Comparison of ENCODE assay signal across 14 cellular contexts in genomic region chr2:241302759-241303651, GRCh38. TPM values are rescaled to one million over a fixed set of nuclear protein-coding genes. Genes with fewer than 3 reads are reported as not detected.
A peak's percentile ranks its signal among the peaks of the same experiment; 100 is the strongest.
DNase-seq lines count a peak whose midpoint lies in the region; ATAC-seq, FAIRE-seq and TF ChIP-seq lines count a peak whose summit lies in the region.
"Had no signal": no experiment of that assay in that cellular context is flagged by ENCODE, and none has a peak within 500 bp of the region (broad histone marks: within the 10 kb centered on the region; RNA-seq: fewer than 3 reads in every experiment).

No MANE protein-coding gene starts in this region.

- TF ChIP-seq POLR2A in A549 (IDR thresholded peaks at IDR 0.05; ENCODE audit: low read length) (no peak), GM12878 (IDR thresholded peaks at IDR 0.05; ENCODE audit: low read depth, low read length) (no peak), HepG2 (IDR thresholded peaks at IDR 0.05; ENCODE audit: insufficient read depth in 1 of 2, low read depth in 2 of 2, low read length in 2 of 2) (no peak)

- H3K36me3 ChIP-seq in DND-41 (ENCODE audit: insufficient read depth, low read length) (no peaks in the 10 kb centered on the region), GM12878 (ENCODE audit: control insufficient read depth in 2 of 2, insufficient read depth in 2 of 2, low read length in 1 of 2) (0 out of 4 replicates have a peak, but pooled peaks cover 0 to 3% of the 10 kb centered on the region in 2 experiments), HepG2 (replicated peaks in 1 of 2; ENCODE audit: control insufficient read depth in 1 of 2, insufficient read depth in 2 of 2, low read length in 2 of 2) (peaks cover 0 to 3% of the 10 kb centered on the region in 2 experiments; a peak in 1 of 5 replicates)
- H3K36me3 ChIP-seq: ascending aorta, vagina had no signal

- H3K79me2 ChIP-seq in DND-41 (ENCODE audit: insufficient read depth, low read length) (peaks cover 98% of the 10 kb centered on the region), GM12878 (ENCODE audit: control insufficient read depth, insufficient read depth, low read length) (peaks cover 88% of the 10 kb centered on the region), HepG2 (ENCODE audit: insufficient read depth, low read length) (peaks cover 94% of the 10 kb centered on the region)

- H2AFZ ChIP-seq in DND-41 (ENCODE audit: low read depth, low read length) (no peak overlapping the region), GM12878 (ENCODE audit: control insufficient read depth, low read depth, low read length) (no peak overlapping the region), HepG2 (ENCODE audit: low read length) (no peak overlapping the region)
- H2AFZ ChIP-seq: GM23248 had no signal

- CTCF ChIA-PET in A549 (lab: Yijun Ruan, JAX) (interaction anchor here (0.9 to 2.6 kb wide), 4 partner anchors 10 to 81 kb away, joined by 3 to 14 read pairs (median 6); partner anchors contain the start of genes HDLBP and SEPTIN2), GM12878 (lab: Yijun Ruan, JAX) (interaction anchor here (0.6 to 2.5 kb wide), 6 partner anchors 9 to 23 kb away, joined by 3 to 13 read pairs (median 3); no protein-coding TSS in a partner anchor), HepG2 (lab: Yijun Ruan, JAX; ENCODE audit: low intra/inter-chr PET ratio, low total read pairs) (no interaction called here)

- POLR2A ChIA-PET in A549 (lab: Yijun Ruan, JAX) = interaction anchor here (1.7 kb wide), 1 partner anchor 12 kb away, joined by 7 read pairs; the partner anchor contains the start of genes HDLBP and SEPTIN2
- POLR2A ChIA-PET in GM12878 (lab: Charles Lee) = interaction anchor here (0.7 to 3.3 kb wide), 6 partner anchors 9 to 26 kb away, joined by 4 to 20 read pairs (median 5); partner anchors contain the start of genes HDLBP and SEPTIN2
- POLR2A ChIA-PET in HepG2 (lab: Yijun Ruan, JAX) = interaction anchor here (1.0 to 4.8 kb wide), 4 partner anchors 9 to 13 kb away, joined by 3 to 34 read pairs (median 6); partner anchors contain the start of genes HDLBP and SEPTIN2

- no peak for TF ChIP-seq EP300 in A549 (IDR thresholded peaks at IDR 0.05)
- no peak for TF ChIP-seq EP300 in GM12878 (IDR thresholded peaks at IDR 0.05; ENCODE audit: borderline replicate concordance in 1 of 2, control insufficient read depth in 1 of 2, low read depth in 2 of 2, low read length in 2 of 2)
- TF ChIP-seq EP300 in HepG2 (IDR thresholded peaks at IDR 0.05; ENCODE audit: low read depth in 2 of 2, low read length in 2 of 2) = no peak
- no peak for TF ChIP-seq EP300 in HepG2 (CRISPR knock-in tag; IDR thresholded peaks at IDR 0.05; ENCODE audit: borderline replicate concordance)

- in situ Hi-C loops in GM12878 (cut with MboI) = no loop called here
- in situ Hi-C loops in HepG2 (cut with HindIII; ENCODE audit: extremely low pct_ligation_motif_present, low pct_unique_long_range_greater_than_20kb) = no loop called here

- peak; percentile 19 to 38; a peak in 4 of 6 replicates for ATAC-seq in A549
- ATAC-seq in DND-41 (ENCODE audit: insufficient read depth, low read depth) = no peak
- ATAC-seq in GM12878 = 0 out of 3 replicates have a peak, but pooled peaks have one; percentile 4
- ATAC-seq in HepG2 = peak; percentile 58
- no peak for ATAC-seq in HG03378 (IDR thresholded peaks at IDR 0.05; ENCODE audit: unreplicated experiment)

- DNase-seq in A549 (ENCODE audit: low read depth in 1 of 2, low spot score in 1 of 2) = no peak
- no peak for DNase-seq in DND-41
- no peak for DNase-seq in GM12878 (ENCODE audit: low read depth, low spot score)
- DNase-seq in HepG2 (ENCODE audit: low spot score) = no peak
- no peak for DNase-seq in activated naive CD4-positive, alpha-beta T cell treated with anti-CD3 and anti-CD28 coated beads, Interleukin-2, amount 50 U/mL, for 16 hours
- DNase-seq in midbrain (lab: John Stamatoyannopoulos, UW) = no peak
- DNase-seq in NCI-H1694 treated with DMSO at 0.1 percent for 48 hours (lab: John Stamatoyannopoulos, UW) = no peak
- DNase-seq: activated CD4-positive, CD25-positive, alpha-beta regulatory T cell; GM23248; NCI-H2029 treated with DMSO at 0.1 percent for 48 hours had no signal

- H3K4me3 ChIP-seq in A549 (no peak overlapping the region), DND-41 (ENCODE audit: low read depth in 1 of 2, low read length in 2 of 2) (no peak overlapping the region), GM12878 (no peak overlapping the region), HepG2 (replicated peaks in 1 of 3; ENCODE audit: insufficient read depth in 1 of 3, low read depth in 2 of 3, low read length in 3 of 3) (no peak overlapping the region)
- H3K4me3 ChIP-seq: ascending aorta, GM23248, vagina had no signal

- intact Hi-C loops in GM12878 (cut with micrococcal nuclease; ENCODE audit: unreplicated experiment) (no loop called here), HepG2 (cut with micrococcal nuclease; ENCODE audit: unreplicated experiment) (loop anchor here (5.0 kb wide), 1 partner anchor 291 kb away; no protein-coding TSS in a partner anchor)

- RAD21 ChIA-PET in GM12878 (lab: Charles Lee; ENCODE audit: unreplicated experiment) = interaction anchor here (1.2 to 2.4 kb wide), 4 partner anchors 9 to 17 kb away, joined by 3 to 11 read pairs (median 4); no protein-coding TSS in a partner anchor

- H4K20me1 ChIP-seq in DND-41 (ENCODE audit: insufficient read depth, low read length) = peaks cover 75% of the 10 kb centered on the region
- H4K20me1 ChIP-seq in GM12878 (ENCODE audit: control insufficient read depth, insufficient read depth) = no peaks in the 10 kb centered on the region
- peaks cover 39% of the 10 kb centered on the region for H4K20me1 ChIP-seq in HepG2 (ENCODE audit: insufficient read depth, low read length)

- BruUV-seq in GM12878 (replicated peaks; lab: Mats Ljungman, UMichigan) (no TSS peak), HepG2 (replicated peaks; lab: Mats Ljungman, UMichigan) (no TSS peak)

- H3K9ac ChIP-seq in DND-41 (ENCODE audit: low read depth, low read length) = no peak overlapping the region
- peak overlapping the region; percentile 7 for H3K9ac ChIP-seq in GM12878 (ENCODE audit: control insufficient read depth, insufficient read depth, low read length)
- peak overlapping the region; percentile 12; the same call in 1 of the 2 replicates for H3K9ac ChIP-seq in HepG2 (ENCODE audit: insufficient read depth, low read depth, low read length)
- H3K9ac ChIP-seq: GM23248 had no signal

- H3K4me2 ChIP-seq in A549 (no peak overlapping the region), DND-41 (ENCODE audit: insufficient read depth, low read length) (no peak overlapping the region), GM12878 (ENCODE audit: control insufficient read depth, insufficient read depth) (peak overlapping the region; percentile 28; the same call in 1 of the 2 replicates), HepG2 (ENCODE audit: low read depth, low read length) (peak overlapping the region; percentile 45)

- no peaks in the 10 kb centered on the region for H3K27me3 ChIP-seq in DND-41 (ENCODE audit: insufficient read depth, low read length, poor library complexity)
- H3K27me3 ChIP-seq in GM12878 (replicated peaks in 1 of 2; ENCODE audit: control insufficient read depth in 2 of 2, insufficient read depth in 2 of 2, low read length in 1 of 2) = no peaks in the 10 kb centered on the region
- H3K27me3 ChIP-seq in HepG2 (ENCODE audit: control insufficient read depth in 1 of 2, insufficient read depth in 2 of 2, low read length in 2 of 2) = no peaks in the 10 kb centered on the region
- H3K27me3 ChIP-seq: ascending aorta, vagina had no signal

- TF ChIP-seq RAD21 in A549 (conservative IDR thresholded peaks at IDR 0.05 in 1 of 2, IDR thresholded peaks at IDR 0.05 in 1 of 2) (no peak), GM12878 (IDR thresholded peaks at IDR 0.05; ENCODE audit: insufficient read depth, low read depth, low read length) (no peak), HepG2 (CRISPR knock-in tag; IDR thresholded peaks at IDR 0.05) (no peak)

- H3K9me3 ChIP-seq in A549 (no peaks in the 10 kb centered on the region), DND-41 (ENCODE audit: insufficient read depth, low read length, severe bottlenecking) (no peaks in the 10 kb centered on the region), GM12878 (replicated peaks; ENCODE audit: control insufficient read depth, insufficient read depth, low read length) (no peaks in the 10 kb centered on the region), HepG2 (ENCODE audit: low read length) (no peaks in the 10 kb centered on the region)
- H3K9me3 ChIP-seq: ascending aorta, vagina had no signal

- WGBS in A549 (ENCODE audit: missing lambda C conversion rate) = 81% methylated on average over 13 of the region's 13 CpGs
- 77% methylated on average over 13 of the region's 13 CpGs for WGBS in GM12878 (ENCODE audit: insufficient coverage, insufficient replicate concordance, low lambda C conversion rate, missing lambda C conversion rate)
- 79% methylated on average over 13 of the region's 13 CpGs for WGBS in HepG2 (ENCODE audit: low lambda C conversion rate)

- SMC1A ChIA-PET in GM12878 (lab: Charles Lee; ENCODE audit: uncharacterized antibody, unreplicated experiment) = interaction anchor here (0.7 to 6.6 kb wide), 13 partner anchors 9 to 383 kb away, joined by 3 to 33 read pairs (median 3); partner anchors contain the start of gene DTYMK

- H3K27ac ChIP-seq in A549 (no peak overlapping the region), DND-41 (ENCODE audit: low read length) (peak overlapping the region; percentile 27; the same call in 1 of the 2 replicates), GM12878 (ENCODE audit: control insufficient read depth, insufficient read depth) (peak overlapping the region; percentile 24; the same call in 1 of the 2 replicates), HepG2 (ENCODE audit: extremely low read length, insufficient read depth, low read length) (peak overlapping the region; percentile 43)
- H3K27ac ChIP-seq: ascending aorta, GM23248, vagina had no signal

- no peak for TF ChIP-seq CTCF in A549 (IDR thresholded peaks at IDR 0.05)
- TF ChIP-seq CTCF in DND-41 (IDR thresholded peaks at IDR 0.05; ENCODE audit: borderline replicate concordance, extremely low read depth, low read length, poor library complexity, severe bottlenecking) = no peak
- no peak for TF ChIP-seq CTCF in GM12878 (IDR thresholded peaks at IDR 0.05 in 2 of 3, conservative IDR thresholded peaks at IDR 0.05 in 1 of 3; ENCODE audit: control insufficient read depth in 2 of 3, extremely low read depth in 1 of 3, insufficient read depth in 1 of 3, low read depth in 3 of 3, low read length in 3 of 3)
- TF ChIP-seq CTCF in HepG2 (CRISPR knock-in tag; IDR thresholded peaks at IDR 0.05) = no peak

- no peaks in the 10 kb centered on the region for H3K4me1 ChIP-seq in A549
- H3K4me1 ChIP-seq in DND-41 (ENCODE audit: insufficient read depth, low read length) = peaks cover 20% of the 10 kb centered on the region
- peaks cover 19% of the 10 kb centered on the region for H3K4me1 ChIP-seq in GM12878 (ENCODE audit: control insufficient read depth, insufficient read depth, low read length)
- peaks cover 63% of the 10 kb centered on the region for H3K4me1 ChIP-seq in HepG2 (ENCODE audit: insufficient read depth, low read length)

- FAIRE-seq in A549 (lab: Jason Lieb, UNC) (no peak), GM12878 (lab: Jason Lieb, UNC) (no peak), HepG2 (lab: Jason Lieb, UNC) (no peak)
- FAIRE-seq: GM19239 had no signal

RNA-seq across cellular contexts. Expression of gene HDLBP, which starts 12.5 kb away (rescaled TPM):
- polyA plus RNA-seq in A549 (2011; rRNA removed) (292 and 330 TPM in 2 replicates), A549 (2017; fragmentation: RNase III; extraction: RNeasy Plus Mini Kit Qiagen cat#74134 plus additional on column Dnase treatment) (237 to 256 TPM (median 248 TPM) in 3 replicates), GM12878 (2011; rRNA removed) (88.3 and 135 TPM in 2 replicates), GM12878 (2014; fragmentation: Illumina TruSeq; extraction: Trizol) (306 and 383 TPM in 2 replicates), GM12878 (2014; fragmentation: Nextera tagmentation; extraction: Ambion mirVana) (10 to 100 TPM; 19.5 to 56.8 TPM), GM12878 (2014; rRNA removed) (166 and 180 TPM in 2 replicates), GM12878 (2016; fragmentation: Nextera tagmentation; extraction: Ambion mirVana) (100 to 1,000 TPM; 264 to 273 TPM), HepG2 (2011; rRNA removed) (434 and 464 TPM in 2 replicates)
- polyA plus RNA-seq in A549 (2012; cell fraction: cytosol; rRNA removed) = 204 and 209 TPM in 2 replicates
- 276 and 324 TPM in 2 replicates for polyA plus RNA-seq in A549 (2012; cell fraction: nucleus; rRNA removed)
- polyA minus RNA-seq in A549 (2011; rRNA and poly(A)+ RNA removed) = 657 and 686 TPM in 2 replicates
- 398 and 445 TPM in 2 replicates for total RNA-seq in GM12878 (2013; cell fraction: nucleolus; rRNA removed)
- total RNA-seq in GM12878 (2014; rRNA removed) (275 and 279 TPM in 2 replicates), GM12878 (2014; rRNA removed; fragmentation: Illumina TruSeq; extraction: Trizol) (233 and 234 TPM in 2 replicates), GM12878 (2021) (344 and 348 TPM in 2 replicates), HepG2 (2016; rRNA removed; fragmentation: Illumina TruSeq; extraction: Trizol) (707 and 912 TPM in 2 replicates)
- polyA plus RNA-seq in GM12878 (2011; ENCODE audit: low read depth) = 172 TPM
- 161 and 182 TPM in 2 replicates for polyA plus RNA-seq in GM12878 (2011; cell fraction: cytosol; rRNA removed)
- polyA plus RNA-seq in GM12878 (2011; cell fraction: nucleus; rRNA removed) = 336 and 338 TPM in 2 replicates
- polyA plus RNA-seq in GM12878 (2012) = 264 and 294 TPM in 2 replicates
- 236 and 259 TPM in 2 replicates for polyA minus RNA-seq in GM12878 (2011; rRNA and poly(A)+ RNA removed)
- 110 and 125 TPM in 2 replicates for polyA minus RNA-seq in GM12878 (2011; cell fraction: cytosol; rRNA and poly(A)+ RNA removed)
- 148 and 204 TPM in 2 replicates for polyA minus RNA-seq in GM12878 (2011; cell fraction: nucleus; rRNA and poly(A)+ RNA removed)
- 195 and 216 TPM in 2 replicates for total RNA-seq in HepG2 (2016; cell fraction: cytosol; rRNA removed; fragmentation: Illumina TruSeq; extraction: Trizol; ENCODE audit: low read depth)
- total RNA-seq in HepG2 (2016; cell fraction: insoluble cytoplasmic fraction; rRNA removed; fragmentation: Illumina TruSeq; extraction: Trizol) = 687 and 831 TPM in 2 replicates
- 620 and 676 TPM in 2 replicates for total RNA-seq in HepG2 (2016; cell fraction: membrane; rRNA removed; fragmentation: Illumina TruSeq; extraction: Trizol)
- 437 and 494 TPM in 2 replicates for total RNA-seq in HepG2 (2016; cell fraction: nucleus; rRNA removed; fragmentation: Illumina TruSeq; extraction: Trizol)
- polyA plus RNA-seq in HepG2 (2011; cell fraction: cytosol; rRNA removed) = 419 and 448 TPM in 2 replicates
- 618 and 764 TPM in 2 replicates for polyA plus RNA-seq in HepG2 (2011; cell fraction: nucleus; rRNA removed)
- 461 and 517 TPM in 2 replicates for polyA plus RNA-seq in HepG2 (2012)
- 179 and 188 TPM in 2 replicates for polyA plus RNA-seq in HepG2 (2016; cell fraction: cytosol; fragmentation: Illumina TruSeq; extraction: Trizol; ENCODE audit: low read depth)
- 695 and 895 TPM in 2 replicates for polyA plus RNA-seq in HepG2 (2016; cell fraction: insoluble cytoplasmic fraction; fragmentation: Illumina TruSeq; extraction: Trizol; ENCODE audit: low read depth)
- 483 and 563 TPM in 2 replicates for polyA plus RNA-seq in HepG2 (2016; cell fraction: membrane; fragmentation: Illumina TruSeq; extraction: Trizol; ENCODE audit: low read depth)
- polyA plus RNA-seq in HepG2 (2016; cell fraction: nucleus; fragmentation: Illumina TruSeq; extraction: Trizol; ENCODE audit: insufficient read depth, low read depth) = 674 and 742 TPM in 2 replicates
- polyA minus RNA-seq in HepG2 (2011; rRNA and poly(A)+ RNA removed; ENCODE audit: low replicate concordance) = 303 and 643 TPM in 2 replicates
- polyA minus RNA-seq in HepG2 (2011; cell fraction: cytosol; rRNA and poly(A)+ RNA removed) = 590 and 596 TPM in 2 replicates
- 603 and 678 TPM in 2 replicates for polyA minus RNA-seq in HepG2 (2011; cell fraction: nucleus; rRNA and poly(A)+ RNA removed)

RNA-seq across cellular contexts. Expression of gene SEPTIN2, which starts 12.7 kb away (rescaled TPM):
- polyA plus RNA-seq in A549 (2011; rRNA removed) = 660 and 762 TPM in 2 replicates
- 183 and 200 TPM in 2 replicates for polyA plus RNA-seq in A549 (2012; cell fraction: cytosol; rRNA removed)
- polyA plus RNA-seq in A549 (2012; cell fraction: nucleus; rRNA removed) = 107 and 190 TPM in 2 replicates
- 341 to 359 TPM (median 358 TPM) in 3 replicates for polyA plus RNA-seq in A549 (2017; fragmentation: RNase III; extraction: RNeasy Plus Mini Kit Qiagen cat#74134 plus additional on column Dnase treatment)
- polyA minus RNA-seq in A549 (2011; rRNA and poly(A)+ RNA removed) = 343 and 364 TPM in 2 replicates
- total RNA-seq in GM12878 (2013; cell fraction: nucleolus; rRNA removed) = 581 and 595 TPM in 2 replicates
- 228 and 270 TPM in 2 replicates for total RNA-seq in GM12878 (2014; rRNA removed)
- 248 and 251 TPM in 2 replicates for total RNA-seq in GM12878 (2014; rRNA removed; fragmentation: Illumina TruSeq; extraction: Trizol)
- total RNA-seq in GM12878 (2021) = 222 and 244 TPM in 2 replicates
- 164 TPM for polyA plus RNA-seq in GM12878 (2011; ENCODE audit: low read depth)
- 474 and 566 TPM in 2 replicates for polyA plus RNA-seq in GM12878 (2011; rRNA removed)
- polyA plus RNA-seq in GM12878 (2011; cell fraction: cytosol; rRNA removed) = 143 and 155 TPM in 2 replicates
- 289 and 340 TPM in 2 replicates for polyA plus RNA-seq in GM12878 (2011; cell fraction: nucleus; rRNA removed)
- polyA plus RNA-seq in GM12878 (2012) = 194 and 223 TPM in 2 replicates
- 354 and 392 TPM in 2 replicates for polyA plus RNA-seq in GM12878 (2014; fragmentation: Illumina TruSeq; extraction: Trizol)
- 100 to 1,000 TPM; 169 to 174 TPM for polyA plus RNA-seq in GM12878 (2014; fragmentation: Nextera tagmentation; extraction: Ambion mirVana)
- 232 and 290 TPM in 2 replicates for polyA plus RNA-seq in GM12878 (2014; rRNA removed)
- polyA plus RNA-seq in GM12878 (2016; fragmentation: Nextera tagmentation; extraction: Ambion mirVana) = 100 to 1,000 TPM; 315 to 334 TPM
- polyA minus RNA-seq in GM12878 (2011; rRNA and poly(A)+ RNA removed) = 174 and 362 TPM in 2 replicates
- polyA minus RNA-seq in GM12878 (2011; cell fraction: cytosol; rRNA and poly(A)+ RNA removed) = 88.3 and 99.6 TPM in 2 replicates
- 110 and 165 TPM in 2 replicates for polyA minus RNA-seq in GM12878 (2011; cell fraction: nucleus; rRNA and poly(A)+ RNA removed)
- 493 and 750 TPM in 2 replicates for total RNA-seq in HepG2 (2016; rRNA removed; fragmentation: Illumina TruSeq; extraction: Trizol)
- 68.0 and 78.0 TPM in 2 replicates for total RNA-seq in HepG2 (2016; cell fraction: cytosol; rRNA removed; fragmentation: Illumina TruSeq; extraction: Trizol; ENCODE audit: low read depth)
- 485 and 732 TPM in 2 replicates for total RNA-seq in HepG2 (2016; cell fraction: insoluble cytoplasmic fraction; rRNA removed; fragmentation: Illumina TruSeq; extraction: Trizol)
- 155 and 168 TPM in 2 replicates for total RNA-seq in HepG2 (2016; cell fraction: membrane; rRNA removed; fragmentation: Illumina TruSeq; extraction: Trizol)
- total RNA-seq in HepG2 (2016; cell fraction: nucleus; rRNA removed; fragmentation: Illumina TruSeq; extraction: Trizol) = 303 and 351 TPM in 2 replicates
- 579 and 733 TPM in 2 replicates for polyA plus RNA-seq in HepG2 (2011; rRNA removed)
- polyA plus RNA-seq in HepG2 (2011; cell fraction: cytosol; rRNA removed) = 208 and 366 TPM in 2 replicates
- polyA plus RNA-seq in HepG2 (2011; cell fraction: nucleus; rRNA removed) = 383 and 475 TPM in 2 replicates
- polyA plus RNA-seq in HepG2 (2012) = 320 and 513 TPM in 2 replicates
- 35.1 and 36.8 TPM in 2 replicates for polyA plus RNA-seq in HepG2 (2016; cell fraction: cytosol; fragmentation: Illumina TruSeq; extraction: Trizol; ENCODE audit: low read depth)
- polyA plus RNA-seq in HepG2 (2016; cell fraction: insoluble cytoplasmic fraction; fragmentation: Illumina TruSeq; extraction: Trizol; ENCODE audit: low read depth) = 746 and 761 TPM in 2 replicates
- polyA plus RNA-seq in HepG2 (2016; cell fraction: membrane; fragmentation: Illumina TruSeq; extraction: Trizol; ENCODE audit: low read depth) = 102 and 104 TPM in 2 replicates
- polyA plus RNA-seq in HepG2 (2016; cell fraction: nucleus; fragmentation: Illumina TruSeq; extraction: Trizol; ENCODE audit: insufficient read depth, low read depth) = 515 and 562 TPM in 2 replicates
- polyA minus RNA-seq in HepG2 (2011; rRNA and poly(A)+ RNA removed; ENCODE audit: low replicate concordance) = 234 and 609 TPM in 2 replicates
- 218 and 237 TPM in 2 replicates for polyA minus RNA-seq in HepG2 (2011; cell fraction: cytosol; rRNA and poly(A)+ RNA removed)
- polyA minus RNA-seq in HepG2 (2011; cell fraction: nucleus; rRNA and poly(A)+ RNA removed) = 446 and 458 TPM in 2 replicates

RNA-seq across cellular contexts. Expression of gene FARP2, which starts 53.1 kb away (rescaled TPM):
- polyA plus RNA-seq in A549 (2011; rRNA removed) (29.1 and 34.9 TPM in 2 replicates), A549 (2017; fragmentation: RNase III; extraction: RNeasy Plus Mini Kit Qiagen cat#74134 plus additional on column Dnase treatment) (16.0 to 18.8 TPM (median 17.0 TPM) in 3 replicates), GM12878 (2011; rRNA removed) (47.1 and 51.8 TPM in 2 replicates), GM12878 (2014; fragmentation: Illumina TruSeq; extraction: Trizol) (36.8 and 47.7 TPM in 2 replicates), GM12878 (2014; fragmentation: Nextera tagmentation; extraction: Ambion mirVana) (1 to 10 TPM; 5.5 to 5.6 TPM), GM12878 (2014; rRNA removed) (31.2 and 35.1 TPM in 2 replicates), GM12878 (2016; fragmentation: Nextera tagmentation; extraction: Ambion mirVana) (10 to 100 TPM; 50.6 to 54.4 TPM), HepG2 (2011; rRNA removed) (28.0 and 29.5 TPM in 2 replicates)
- polyA plus RNA-seq in A549 (2012; cell fraction: cytosol; rRNA removed) = 12.5 and 16.1 TPM in 2 replicates
- polyA plus RNA-seq in A549 (2012; cell fraction: nucleus; rRNA removed) = 28.9 and 44.5 TPM in 2 replicates
- 61.8 and 62.5 TPM in 2 replicates for polyA minus RNA-seq in A549 (2011; rRNA and poly(A)+ RNA removed)
- total RNA-seq in GM12878 (2013; cell fraction: nucleolus; rRNA removed) = 108 TPM in 2 replicates
- total RNA-seq in GM12878 (2014; rRNA removed) (36.0 and 45.0 TPM in 2 replicates), GM12878 (2014; rRNA removed; fragmentation: Illumina TruSeq; extraction: Trizol) (32.7 and 36.8 TPM in 2 replicates), GM12878 (2021) (62.6 and 67.5 TPM in 2 replicates), HepG2 (2016; rRNA removed; fragmentation: Illumina TruSeq; extraction: Trizol) (43.3 and 45.4 TPM in 2 replicates)
- polyA plus RNA-seq in GM12878 (2011; ENCODE audit: low read depth) = 22.3 TPM
- polyA plus RNA-seq in GM12878 (2011; cell fraction: cytosol; rRNA removed) = 30.7 and 31.1 TPM in 2 replicates
- polyA plus RNA-seq in GM12878 (2011; cell fraction: nucleus; rRNA removed) = 37.9 and 44.2 TPM in 2 replicates
- 15.6 and 22.4 TPM in 2 replicates for polyA plus RNA-seq in GM12878 (2012)
- 61.9 and 69.6 TPM in 2 replicates for polyA minus RNA-seq in GM12878 (2011; rRNA and poly(A)+ RNA removed)
- polyA minus RNA-seq in GM12878 (2011; cell fraction: cytosol; rRNA and poly(A)+ RNA removed) = 24.6 and 24.9 TPM in 2 replicates
- 20.8 and 29.6 TPM in 2 replicates for polyA minus RNA-seq in GM12878 (2011; cell fraction: nucleus; rRNA and poly(A)+ RNA removed)
- 60.7 and 66.0 TPM in 2 replicates for total RNA-seq in HepG2 (2016; cell fraction: cytosol; rRNA removed; fragmentation: Illumina TruSeq; extraction: Trizol; ENCODE audit: low read depth)
- 39.9 and 41.1 TPM in 2 replicates for total RNA-seq in HepG2 (2016; cell fraction: insoluble cytoplasmic fraction; rRNA removed; fragmentation: Illumina TruSeq; extraction: Trizol)
- 26.8 and 27.2 TPM in 2 replicates for total RNA-seq in HepG2 (2016; cell fraction: membrane; rRNA removed; fragmentation: Illumina TruSeq; extraction: Trizol)
- 40.7 and 47.5 TPM in 2 replicates for total RNA-seq in HepG2 (2016; cell fraction: nucleus; rRNA removed; fragmentation: Illumina TruSeq; extraction: Trizol)
- polyA plus RNA-seq in HepG2 (2011; cell fraction: cytosol; rRNA removed) = 14.2 and 16.0 TPM in 2 replicates
- polyA plus RNA-seq in HepG2 (2011; cell fraction: nucleus; rRNA removed) = 67.3 and 75.5 TPM in 2 replicates
- 28.7 and 33.3 TPM in 2 replicates for polyA plus RNA-seq in HepG2 (2012)
- 3.3 and 4.4 TPM in 2 replicates for polyA plus RNA-seq in HepG2 (2016; cell fraction: cytosol; fragmentation: Illumina TruSeq; extraction: Trizol; ENCODE audit: low read depth)
- 24.1 and 27.0 TPM in 2 replicates for polyA plus RNA-seq in HepG2 (2016; cell fraction: insoluble cytoplasmic fraction; fragmentation: Illumina TruSeq; extraction: Trizol; ENCODE audit: low read depth)
- polyA plus RNA-seq in HepG2 (2016; cell fraction: membrane; fragmentation: Illumina TruSeq; extraction: Trizol; ENCODE audit: low read depth) = 6.7 and 9.3 TPM in 2 replicates
- 43.0 and 49.1 TPM in 2 replicates for polyA plus RNA-seq in HepG2 (2016; cell fraction: nucleus; fragmentation: Illumina TruSeq; extraction: Trizol; ENCODE audit: insufficient read depth, low read depth)
- polyA minus RNA-seq in HepG2 (2011; rRNA and poly(A)+ RNA removed; ENCODE audit: low replicate concordance) = 62.3 and 67.5 TPM in 2 replicates
- polyA minus RNA-seq in HepG2 (2011; cell fraction: cytosol; rRNA and poly(A)+ RNA removed) = 23.7 and 25.8 TPM in 2 replicates
- polyA minus RNA-seq in HepG2 (2011; cell fraction: nucleus; rRNA and poly(A)+ RNA removed) = 56.9 and 62.9 TPM in 2 replicates

Comparison
In these comparisons a context has a peak if more than half of its experiments do, and no peak if none do; other contexts are left out.
1. ATAC-seq: peak in A549 (2 of 2), GM12878 (single experiment) and HepG2 (single experiment); none in DND-41 (single experiment) and HG03378 (single experiment).
2. H3K27ac ChIP-seq: peak in DND-41 (single experiment), GM12878 (single experiment) and HepG2 (single experiment); none in A549 (0 of 2).
3. H3K4me2 ChIP-seq: peak in GM12878 (single experiment) and HepG2 (single experiment); none in A549 (single experiment) and DND-41 (single experiment).